In the genomic region with DNA sequence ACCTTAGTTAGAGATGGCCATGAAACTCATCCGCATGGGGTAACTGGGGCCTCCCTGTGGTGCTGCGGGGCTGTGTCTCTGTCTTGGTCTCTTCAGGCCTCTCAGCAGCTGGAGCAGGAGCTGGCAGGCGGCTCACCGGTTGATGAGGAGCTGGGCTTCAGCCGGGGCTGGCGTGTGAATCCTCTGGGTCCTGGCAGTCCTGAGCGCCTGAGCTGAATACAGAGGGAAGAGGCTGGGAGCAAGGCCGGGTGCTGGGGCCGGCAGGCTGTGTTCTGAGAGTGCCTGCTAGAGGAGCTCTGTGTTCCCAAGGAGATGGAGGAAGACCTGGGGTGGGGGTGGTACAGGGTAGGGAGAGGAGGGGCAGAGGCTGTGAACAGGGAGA, we compare ENCODE assay signal across 6 cellular contexts. TPM values are rescaled to one million over a fixed set of nuclear protein-coding genes. Genes with fewer than 3 reads are reported as not detected.
"Had no signal": no experiment of that assay in that cellular context is flagged by ENCODE, and none has a peak within 500 bp of the region (broad histone marks: within the 10 kb centered on the region; RNA-seq: fewer than 3 reads in every experiment).

No MANE protein-coding gene starts in this region.

RNA-seq across cellular contexts. Expression of a gene that starts 9.4 kb away (rescaled TPM):
- total RNA-seq: hepatocyte had no signal
- polyA plus RNA-seq: neural cell had no signal

RNA-seq across cellular contexts. Expression of a gene that starts 9.7 kb away (rescaled TPM):
- polyA plus RNA-seq: neural cell had no signal

RNA-seq across cellular contexts. Expression of a gene that starts 19.0 kb away (rescaled TPM):
- total RNA-seq: cardiac septum, dermis microvascular lymphatic vessel endothelial cell, mesenteric fat pad, subcutaneous adipose tissue had no signal
